ENCODE assay signal across 1 cellular context in the genomic region with DNA sequence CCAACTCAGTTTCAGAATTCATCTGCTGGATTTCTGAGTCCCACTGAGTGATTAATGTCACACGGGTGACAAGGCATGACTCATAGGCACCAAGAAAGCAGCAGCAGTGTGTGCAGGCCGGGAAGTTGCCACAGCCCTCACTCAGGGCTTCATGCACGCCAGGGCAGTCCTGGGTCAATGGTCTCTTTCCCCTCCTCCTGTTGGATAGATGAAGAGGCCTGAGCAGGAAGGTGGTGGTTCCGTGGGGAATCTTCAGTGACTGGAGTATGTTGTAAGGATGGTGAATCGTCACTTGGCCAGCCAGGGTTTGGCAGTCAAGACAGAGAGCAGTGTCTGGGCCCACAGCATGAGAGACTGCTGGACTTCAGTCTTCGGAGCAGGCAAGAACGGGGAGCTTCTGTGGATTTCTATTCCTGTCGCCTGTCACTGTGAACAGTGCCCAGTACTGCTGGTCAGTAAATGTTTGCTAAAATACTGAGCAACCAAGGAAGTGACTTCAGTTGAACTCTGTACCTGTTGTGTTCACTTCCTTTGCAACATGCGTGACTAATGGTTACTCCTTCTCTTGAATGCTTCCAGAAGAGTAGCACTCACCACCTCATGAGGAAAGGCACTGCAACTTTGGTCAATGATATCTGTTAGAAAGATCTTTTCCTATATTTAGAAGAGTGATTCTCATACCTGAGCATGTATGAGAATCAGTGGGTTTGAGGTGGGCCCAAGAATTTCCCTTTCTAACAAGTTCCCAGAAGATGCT.
TF ChIP-seq lines count a peak whose summit lies in the region.

No MANE protein-coding gene starts in this region.

TF ChIP-seq in K562, 482 proteins besides CTCF, POLR2A, EP300 and RAD21 (continued from another document):
- TF ChIP-seq ETV5 (CRISPR knock-in tag; IDR thresholded peaks at IDR 0.05; ENCODE audit: low read depth) (no peak; the same call in 1 of the 2 replicates), NFE2 (IDR thresholded peaks at IDR 0.05; ENCODE audit: low read depth) (peak; percentile 94), RBM34 (IDR thresholded peaks at IDR 0.05; ENCODE audit: borderline replicate concordance, insufficient read depth, low read length) (no peak), ZC3H11A (IDR thresholded peaks at IDR 0.05; ENCODE audit: low read depth, low read length) (no peak), MAFK (IDR thresholded peaks at IDR 0.05; ENCODE audit: low read length) (peak; percentile 80), CEBPG (CRISPR knock-in tag; IDR thresholded peaks at IDR 0.05) (peak; percentile 30; the same call in 1 of the 2 replicates), CEBPG (tag; conservative IDR thresholded peaks at IDR 0.05 in 1 of 2, IDR thresholded peaks at IDR 0.05 in 1 of 2) (peak; percentile 15 to 79; a peak in 2 of 4 replicates), ZNF347 (CRISPR knock-in tag; IDR thresholded peaks at IDR 0.05; ENCODE audit: low read depth) (no peak), MAFG (tag; conservative IDR thresholded peaks at IDR 0.05) (peak; percentile 85), ETV6 (IDR thresholded peaks at IDR 0.05; ENCODE audit: borderline replicate concordance in 1 of 2, low read depth in 2 of 2, low read length in 1 of 2) (peak in 1 of 2 experiments; percentile 59; a peak in 1 of 4 replicates), ETV6 (CRISPR knock-in tag; IDR thresholded peaks at IDR 0.05; ENCODE audit: borderline replicate concordance) (no peak), ZNF408 (CRISPR knock-in tag; IDR thresholded peaks at IDR 0.05; ENCODE audit: low read depth) (no peak), DPF2 (IDR thresholded peaks at IDR 0.05) (peak; percentile 97), TCF3 (CRISPR knock-in tag; IDR thresholded peaks at IDR 0.05) (peak; percentile 74), GATAD2B (IDR thresholded peaks at IDR 0.05; ENCODE audit: borderline replicate concordance) (0 out of 2 replicates have a peak, but pooled peaks have one; percentile 50), ZFX (CRISPR knock-in tag; IDR thresholded peaks at IDR 0.05) (peak; percentile 87), ETV1 (tag; conservative IDR thresholded peaks at IDR 0.05; ENCODE audit: low read depth) (peak; percentile 34; the same call in 1 of the 2 replicates), SMARCE1 (IDR thresholded peaks at IDR 0.05) (peak; percentile 93), ZFP1 (CRISPR knock-in tag; IDR thresholded peaks at IDR 0.05) (no peak), ZNF134 (CRISPR knock-in tag; conservative IDR thresholded peaks at IDR 0.05) (0 out of 2 replicates have a peak, but pooled peaks have one; percentile 20), NRF1 (conservative IDR thresholded peaks at IDR 0.05 in 1 of 2, IDR thresholded peaks at IDR 0.05 in 1 of 2) (peak; percentile 30 to 36; a peak in 1 of 4 replicates), GTF2F1 (IDR thresholded peaks at IDR 0.05; ENCODE audit: low read depth, low read length) (no peak)
- TF ChIP-seq, protein P1, sequence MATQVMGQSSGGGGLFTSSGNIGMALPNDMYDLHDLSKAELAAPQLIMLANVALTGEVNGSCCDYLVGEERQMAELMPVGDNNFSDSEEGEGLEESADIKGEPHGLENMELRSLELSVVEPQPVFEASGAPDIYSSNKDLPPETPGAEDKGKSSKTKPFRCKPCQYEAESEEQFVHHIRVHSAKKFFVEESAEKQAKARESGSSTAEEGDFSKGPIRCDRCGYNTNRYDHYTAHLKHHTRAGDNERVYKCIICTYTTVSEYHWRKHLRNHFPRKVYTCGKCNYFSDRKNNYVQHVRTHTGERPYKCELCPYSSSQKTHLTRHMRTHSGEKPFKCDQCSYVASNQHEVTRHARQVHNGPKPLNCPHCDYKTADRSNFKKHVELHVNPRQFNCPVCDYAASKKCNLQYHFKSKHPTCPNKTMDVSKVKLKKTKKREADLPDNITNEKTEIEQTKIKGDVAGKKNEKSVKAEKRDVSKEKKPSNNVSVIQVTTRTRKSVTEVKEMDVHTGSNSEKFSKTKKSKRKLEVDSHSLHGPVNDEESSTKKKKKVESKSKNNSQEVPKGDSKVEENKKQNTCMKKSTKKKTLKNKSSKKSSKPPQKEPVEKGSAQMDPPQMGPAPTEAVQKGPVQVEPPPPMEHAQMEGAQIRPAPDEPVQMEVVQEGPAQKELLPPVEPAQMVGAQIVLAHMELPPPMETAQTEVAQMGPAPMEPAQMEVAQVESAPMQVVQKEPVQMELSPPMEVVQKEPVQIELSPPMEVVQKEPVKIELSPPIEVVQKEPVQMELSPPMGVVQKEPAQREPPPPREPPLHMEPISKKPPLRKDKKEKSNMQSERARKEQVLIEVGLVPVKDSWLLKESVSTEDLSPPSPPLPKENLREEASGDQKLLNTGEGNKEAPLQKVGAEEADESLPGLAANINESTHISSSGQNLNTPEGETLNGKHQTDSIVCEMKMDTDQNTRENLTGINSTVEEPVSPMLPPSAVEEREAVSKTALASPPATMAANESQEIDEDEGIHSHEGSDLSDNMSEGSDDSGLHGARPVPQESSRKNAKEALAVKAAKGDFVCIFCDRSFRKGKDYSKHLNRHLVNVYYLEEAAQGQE (CRISPR knock-in tag; IDR thresholded peaks at IDR 0.05; ENCODE audit: low read depth): 0 out of 2 replicates have a peak, but pooled peaks have one; percentile 54
- TF ChIP-seq, protein P2, sequence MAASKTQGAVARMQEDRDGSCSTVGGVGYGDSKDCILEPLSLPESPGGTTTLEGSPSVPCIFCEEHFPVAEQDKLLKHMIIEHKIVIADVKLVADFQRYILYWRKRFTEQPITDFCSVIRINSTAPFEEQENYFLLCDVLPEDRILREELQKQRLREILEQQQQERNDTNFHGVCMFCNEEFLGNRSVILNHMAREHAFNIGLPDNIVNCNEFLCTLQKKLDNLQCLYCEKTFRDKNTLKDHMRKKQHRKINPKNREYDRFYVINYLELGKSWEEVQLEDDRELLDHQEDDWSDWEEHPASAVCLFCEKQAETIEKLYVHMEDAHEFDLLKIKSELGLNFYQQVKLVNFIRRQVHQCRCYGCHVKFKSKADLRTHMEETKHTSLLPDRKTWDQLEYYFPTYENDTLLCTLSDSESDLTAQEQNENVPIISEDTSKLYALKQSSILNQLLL (CRISPR knock-in tag; IDR thresholded peaks at IDR 0.05; ENCODE audit: borderline replicate concordance): no peak
- TF ChIP-seq, protein P3, sequence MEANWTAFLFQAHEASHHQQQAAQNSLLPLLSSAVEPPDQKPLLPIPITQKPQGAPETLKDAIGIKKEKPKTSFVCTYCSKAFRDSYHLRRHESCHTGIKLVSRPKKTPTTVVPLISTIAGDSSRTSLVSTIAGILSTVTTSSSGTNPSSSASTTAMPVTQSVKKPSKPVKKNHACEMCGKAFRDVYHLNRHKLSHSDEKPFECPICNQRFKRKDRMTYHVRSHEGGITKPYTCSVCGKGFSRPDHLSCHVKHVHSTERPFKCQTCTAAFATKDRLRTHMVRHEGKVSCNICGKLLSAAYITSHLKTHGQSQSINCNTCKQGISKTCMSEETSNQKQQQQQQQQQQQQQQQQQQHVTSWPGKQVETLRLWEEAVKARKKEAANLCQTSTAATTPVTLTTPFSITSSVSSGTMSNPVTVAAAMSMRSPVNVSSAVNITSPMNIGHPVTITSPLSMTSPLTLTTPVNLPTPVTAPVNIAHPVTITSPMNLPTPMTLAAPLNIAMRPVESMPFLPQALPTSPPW (CRISPR knock-in tag; IDR thresholded peaks at IDR 0.05): peak; percentile 26; the same call in 1 of the 2 replicates
- TF ChIP-seq, protein P4, sequence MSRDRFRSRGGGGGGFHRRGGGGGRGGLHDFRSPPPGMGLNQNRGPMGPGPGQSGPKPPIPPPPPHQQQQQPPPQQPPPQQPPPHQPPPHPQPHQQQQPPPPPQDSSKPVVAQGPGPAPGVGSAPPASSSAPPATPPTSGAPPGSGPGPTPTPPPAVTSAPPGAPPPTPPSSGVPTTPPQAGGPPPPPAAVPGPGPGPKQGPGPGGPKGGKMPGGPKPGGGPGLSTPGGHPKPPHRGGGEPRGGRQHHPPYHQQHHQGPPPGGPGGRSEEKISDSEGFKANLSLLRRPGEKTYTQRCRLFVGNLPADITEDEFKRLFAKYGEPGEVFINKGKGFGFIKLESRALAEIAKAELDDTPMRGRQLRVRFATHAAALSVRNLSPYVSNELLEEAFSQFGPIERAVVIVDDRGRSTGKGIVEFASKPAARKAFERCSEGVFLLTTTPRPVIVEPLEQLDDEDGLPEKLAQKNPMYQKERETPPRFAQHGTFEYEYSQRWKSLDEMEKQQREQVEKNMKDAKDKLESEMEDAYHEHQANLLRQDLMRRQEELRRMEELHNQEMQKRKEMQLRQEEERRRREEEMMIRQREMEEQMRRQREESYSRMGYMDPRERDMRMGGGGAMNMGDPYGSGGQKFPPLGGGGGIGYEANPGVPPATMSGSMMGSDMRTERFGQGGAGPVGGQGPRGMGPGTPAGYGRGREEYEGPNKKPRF (IDR thresholded peaks at IDR 0.05; ENCODE audit: low read depth, low read length): no peak
- TF ChIP-seq, protein P5, sequence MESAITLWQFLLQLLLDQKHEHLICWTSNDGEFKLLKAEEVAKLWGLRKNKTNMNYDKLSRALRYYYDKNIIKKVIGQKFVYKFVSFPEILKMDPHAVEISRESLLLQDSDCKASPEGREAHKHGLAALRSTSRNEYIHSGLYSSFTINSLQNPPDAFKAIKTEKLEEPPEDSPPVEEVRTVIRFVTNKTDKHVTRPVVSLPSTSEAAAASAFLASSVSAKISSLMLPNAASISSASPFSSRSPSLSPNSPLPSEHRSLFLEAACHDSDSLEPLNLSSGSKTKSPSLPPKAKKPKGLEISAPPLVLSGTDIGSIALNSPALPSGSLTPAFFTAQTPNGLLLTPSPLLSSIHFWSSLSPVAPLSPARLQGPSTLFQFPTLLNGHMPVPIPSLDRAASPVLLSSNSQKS (CRISPR knock-in tag; IDR thresholded peaks at IDR 0.05): no peak
- TF ChIP-seq, protein P6, sequence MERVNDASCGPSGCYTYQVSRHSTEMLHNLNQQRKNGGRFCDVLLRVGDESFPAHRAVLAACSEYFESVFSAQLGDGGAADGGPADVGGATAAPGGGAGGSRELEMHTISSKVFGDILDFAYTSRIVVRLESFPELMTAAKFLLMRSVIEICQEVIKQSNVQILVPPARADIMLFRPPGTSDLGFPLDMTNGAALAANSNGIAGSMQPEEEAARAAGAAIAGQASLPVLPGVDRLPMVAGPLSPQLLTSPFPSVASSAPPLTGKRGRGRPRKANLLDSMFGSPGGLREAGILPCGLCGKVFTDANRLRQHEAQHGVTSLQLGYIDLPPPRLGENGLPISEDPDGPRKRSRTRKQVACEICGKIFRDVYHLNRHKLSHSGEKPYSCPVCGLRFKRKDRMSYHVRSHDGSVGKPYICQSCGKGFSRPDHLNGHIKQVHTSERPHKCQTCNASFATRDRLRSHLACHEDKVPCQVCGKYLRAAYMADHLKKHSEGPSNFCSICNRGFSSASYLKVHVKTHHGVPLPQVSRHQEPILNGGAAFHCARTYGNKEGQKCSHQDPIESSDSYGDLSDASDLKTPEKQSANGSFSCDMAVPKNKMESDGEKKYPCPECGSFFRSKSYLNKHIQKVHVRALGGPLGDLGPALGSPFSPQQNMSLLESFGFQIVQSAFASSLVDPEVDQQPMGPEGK (CRISPR knock-in tag; IDR thresholded peaks at IDR 0.05; ENCODE audit: borderline replicate concordance): no peak
TF ChIP-seq in K562: peak in this region for 151.
